In genomic region chr2:41600460-41600859, GRCh38 we compare ENCODE assay signal across 25 cellular contexts.
"Had no signal": no experiment of that assay in that cellular context is flagged by ENCODE, and none has a peak within 500 bp of the region (broad histone marks: within the 10 kb centered on the region; RNA-seq: fewer than 3 reads in every experiment).

No MANE protein-coding gene starts in this region.

- H3K4me1 ChIP-seq: breast epithelium had no signal

- H3K36me3 ChIP-seq: breast epithelium had no signal

- H3K9ac ChIP-seq: KMS-11 had no signal

- H3K27me3 ChIP-seq: breast epithelium had no signal

- H3K4me2 ChIP-seq: KMS-11 had no signal

- H3K27ac ChIP-seq: breast epithelium, KMS-11, VCaP had no signal

- H3K4me3 ChIP-seq: breast epithelium had no signal

- H3K9me3 ChIP-seq: breast epithelium had no signal

- ATAC-seq: activated naive CD4-positive, alpha-beta T cell treated with anti-CD3 and anti-CD28 coated beads, Interleukin-2, amount 50 U/mL, for 72 hours; activated naive CD8-positive, alpha-beta T cell treated with anti-CD3 and anti-CD28 coated beads, Interleukin-2, amount 50 U/mL, for 24 hours; activated T-cell treated with anti-CD3 and anti-CD28 coated beads, Interleukin-2, amount 50 U/mL, for 4 hours; T-helper 17 cell had no signal

- DNase-seq: activated CD4-positive, alpha-beta memory T cell treated with anti-CD3 and anti-CD28 coated beads for 36 hours; activated CD4-positive, alpha-beta T cell treated with anti-CD3 and anti-CD28 coated beads, Interleukin-2, amount 10 ng/mL, durations not matched to agents 7 days and 5 days; activated CD4-positive, CD25-positive, alpha-beta regulatory T cell; activated CD8-positive, alpha-beta memory T cell treated with anti-CD3 and anti-CD28 coated beads for 24 hours; activated effector memory CD4-positive, alpha-beta T cell treated with anti-CD3 and anti-CD28 coated beads, Interleukin-2, amount 50 U/mL, for 16 hours; activated naive CD4-positive, alpha-beta T cell treated with Interleukin-2 at 50 U/mL for 16 hours; activated naive CD8-positive, alpha-beta T cell treated with anti-CD3 and anti-CD28 coated beads, Interleukin-2, amount 50 U/mL, for 24 hours; activated T-cell treated with anti-CD3 and anti-CD28 coated beads, Interleukin-2, amount 50 U/mL, for 4 hours; central memory CD4-positive, alpha-beta T cell; MV-4-11; NCI-H1092 treated with DMSO at 0.1 percent for 48 hours; NCI-H1417 treated with DMSO at 0.1 percent for 48 hours; NCI-H1694; NCI-H2029 treated with DMSO at 0.1 percent for 48 hours; NCI-H345; NCI-H510A; NCI-H526 treated with DMSO at 0.1 percent for 48 hours; NCI-H82; SIG-M5; T-helper 17 cell; T-helper 9 cell had no signal
